Comparison of ENCODE assay signal across 1 cellular context in the genomic region with DNA sequence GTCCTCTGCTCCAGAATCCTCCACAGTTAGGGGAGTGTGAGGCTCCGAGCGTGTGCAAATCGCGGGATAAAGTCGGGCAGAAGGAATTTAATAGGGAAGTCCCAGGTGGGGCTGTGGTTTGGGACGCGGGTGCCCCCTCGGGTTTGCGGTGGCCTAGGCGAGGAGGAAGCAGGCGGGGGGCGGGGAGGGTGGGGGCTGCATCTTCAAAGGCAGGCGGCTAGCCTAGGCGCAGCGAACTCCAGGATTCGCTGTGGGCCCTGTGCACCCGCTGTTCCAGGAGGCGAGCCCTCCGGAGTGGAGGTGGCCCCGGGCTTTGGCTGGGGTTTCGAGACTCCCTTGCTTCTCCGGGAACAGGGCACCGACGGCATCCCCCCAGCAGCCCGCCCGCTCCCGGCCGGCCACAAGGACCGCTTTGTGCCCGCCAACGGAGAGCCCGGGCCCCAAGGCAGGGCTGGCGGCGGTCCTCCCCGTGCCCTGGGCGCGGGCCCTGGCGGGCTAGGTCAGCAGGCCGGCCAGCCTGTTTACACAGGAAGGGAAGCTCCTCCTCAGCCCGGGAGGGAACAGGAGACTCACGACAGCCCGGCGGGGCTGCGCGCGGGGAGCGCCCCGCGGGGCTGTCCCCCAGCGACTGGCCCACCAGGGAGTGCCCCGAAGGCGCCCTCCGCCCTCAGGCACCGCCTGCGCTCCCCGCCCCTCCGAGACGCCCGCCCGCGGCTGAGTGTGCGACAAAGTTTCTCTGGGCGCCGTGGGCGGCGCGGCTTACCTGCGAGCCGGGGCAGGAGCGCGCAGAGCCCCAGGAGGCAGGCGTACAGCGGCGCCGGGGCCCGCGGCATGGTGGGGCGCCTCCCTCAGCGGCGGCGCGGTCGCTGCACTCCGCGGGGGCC.
TF ChIP-seq lines count a peak whose summit lies in the region.

No MANE protein-coding gene starts in this region.

TF ChIP-seq in HCT116, 20 proteins besides CTCF, POLR2A, EP300 and RAD21 (continued from another document):
- TF ChIP-seq, protein P1, sequence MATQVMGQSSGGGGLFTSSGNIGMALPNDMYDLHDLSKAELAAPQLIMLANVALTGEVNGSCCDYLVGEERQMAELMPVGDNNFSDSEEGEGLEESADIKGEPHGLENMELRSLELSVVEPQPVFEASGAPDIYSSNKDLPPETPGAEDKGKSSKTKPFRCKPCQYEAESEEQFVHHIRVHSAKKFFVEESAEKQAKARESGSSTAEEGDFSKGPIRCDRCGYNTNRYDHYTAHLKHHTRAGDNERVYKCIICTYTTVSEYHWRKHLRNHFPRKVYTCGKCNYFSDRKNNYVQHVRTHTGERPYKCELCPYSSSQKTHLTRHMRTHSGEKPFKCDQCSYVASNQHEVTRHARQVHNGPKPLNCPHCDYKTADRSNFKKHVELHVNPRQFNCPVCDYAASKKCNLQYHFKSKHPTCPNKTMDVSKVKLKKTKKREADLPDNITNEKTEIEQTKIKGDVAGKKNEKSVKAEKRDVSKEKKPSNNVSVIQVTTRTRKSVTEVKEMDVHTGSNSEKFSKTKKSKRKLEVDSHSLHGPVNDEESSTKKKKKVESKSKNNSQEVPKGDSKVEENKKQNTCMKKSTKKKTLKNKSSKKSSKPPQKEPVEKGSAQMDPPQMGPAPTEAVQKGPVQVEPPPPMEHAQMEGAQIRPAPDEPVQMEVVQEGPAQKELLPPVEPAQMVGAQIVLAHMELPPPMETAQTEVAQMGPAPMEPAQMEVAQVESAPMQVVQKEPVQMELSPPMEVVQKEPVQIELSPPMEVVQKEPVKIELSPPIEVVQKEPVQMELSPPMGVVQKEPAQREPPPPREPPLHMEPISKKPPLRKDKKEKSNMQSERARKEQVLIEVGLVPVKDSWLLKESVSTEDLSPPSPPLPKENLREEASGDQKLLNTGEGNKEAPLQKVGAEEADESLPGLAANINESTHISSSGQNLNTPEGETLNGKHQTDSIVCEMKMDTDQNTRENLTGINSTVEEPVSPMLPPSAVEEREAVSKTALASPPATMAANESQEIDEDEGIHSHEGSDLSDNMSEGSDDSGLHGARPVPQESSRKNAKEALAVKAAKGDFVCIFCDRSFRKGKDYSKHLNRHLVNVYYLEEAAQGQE (IDR thresholded peaks at IDR 0.05; ENCODE audit: low read depth), result no peak
- TF ChIP-seq, protein P2, sequence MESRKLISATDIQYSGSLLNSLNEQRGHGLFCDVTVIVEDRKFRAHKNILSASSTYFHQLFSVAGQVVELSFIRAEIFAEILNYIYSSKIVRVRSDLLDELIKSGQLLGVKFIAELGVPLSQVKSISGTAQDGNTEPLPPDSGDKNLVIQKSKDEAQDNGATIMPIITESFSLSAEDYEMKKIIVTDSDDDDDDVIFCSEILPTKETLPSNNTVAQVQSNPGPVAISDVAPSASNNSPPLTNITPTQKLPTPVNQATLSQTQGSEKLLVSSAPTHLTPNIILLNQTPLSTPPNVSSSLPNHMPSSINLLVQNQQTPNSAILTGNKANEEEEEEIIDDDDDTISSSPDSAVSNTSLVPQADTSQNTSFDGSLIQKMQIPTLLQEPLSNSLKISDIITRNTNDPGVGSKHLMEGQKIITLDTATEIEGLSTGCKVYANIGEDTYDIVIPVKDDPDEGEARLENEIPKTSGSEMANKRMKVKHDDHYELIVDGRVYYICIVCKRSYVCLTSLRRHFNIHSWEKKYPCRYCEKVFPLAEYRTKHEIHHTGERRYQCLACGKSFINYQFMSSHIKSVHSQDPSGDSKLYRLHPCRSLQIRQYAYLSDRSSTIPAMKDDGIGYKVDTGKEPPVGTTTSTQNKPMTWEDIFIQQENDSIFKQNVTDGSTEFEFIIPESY (IDR thresholded peaks at IDR 0.05; ENCODE audit: extremely low read depth, insufficient replicate concordance, low read length), result no peak
- TF ChIP-seq, protein P3, sequence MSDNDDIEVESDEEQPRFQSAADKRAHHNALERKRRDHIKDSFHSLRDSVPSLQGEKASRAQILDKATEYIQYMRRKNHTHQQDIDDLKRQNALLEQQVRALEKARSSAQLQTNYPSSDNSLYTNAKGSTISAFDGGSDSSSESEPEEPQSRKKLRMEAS (IDR thresholded peaks at IDR 0.05), result peak; percentile 9
- TF ChIP-seq SIN3A (IDR thresholded peaks at IDR 0.05; ENCODE audit: low read depth) (no peak; the same call in 1 of the 2 replicates), JUND (IDR thresholded peaks at IDR 0.05) (no peak), CEBPB (IDR thresholded peaks at IDR 0.05; ENCODE audit: low read depth) (no peak), YY1 (IDR thresholded peaks at IDR 0.05; ENCODE audit: extremely low read depth, insufficient replicate concordance, low read depth, low read length) (no peak), ZFX (IDR thresholded peaks at IDR 0.05) (no peak; the same call in 1 of the 2 replicates), EZH2 (IDR thresholded peaks at IDR 0.05) (no peak)
